Comparison of ENCODE assay signal across 11 cellular contexts in genomic region chr9:128006360-128007024, GRCh38. TPM values are rescaled to one million over a fixed set of nuclear protein-coding genes. Genes with fewer than 3 reads are reported as not detected.
DNase-seq lines count a peak whose midpoint lies in the region; ATAC-seq and TF ChIP-seq lines count a peak whose summit lies in the region.
"Had no signal": no experiment of that assay in that cellular context is flagged by ENCODE, and none has a peak within 500 bp of the region (broad histone marks: within the 10 kb centered on the region; RNA-seq: fewer than 3 reads in every experiment).

No MANE protein-coding gene starts in this region.

- H3K4me1 ChIP-seq in body of pancreas: peaks cover 12% of the 10 kb centered on the region
- no peaks in the 10 kb centered on the region for H3K4me1 ChIP-seq in mesendoderm (ENCODE audit: control insufficient read depth, low read depth, low read length)

- intact Hi-C loops in body of pancreas (cut with DNase I): loop anchor here (10.0 kb wide), 1 partner anchor 262 kb away; no protein-coding TSS in a partner anchor

- peak overlapping the region; percentile 80 to 89 (median 88) for H3K27ac Mint-ChIP-seq in nephron

- H3K27ac ChIP-seq in body of pancreas (peak overlapping the region in 1 of 4 donors; percentile 65), mesendoderm (ENCODE audit: low read depth, low read length) (no peak overlapping the region)

- no peaks in the 10 kb centered on the region for H3K36me3 Mint-ChIP-seq in nephron (ENCODE audit: low read depth)

- no peak overlapping the region for H3K9ac ChIP-seq in mesendoderm (ENCODE audit: low read length)

- H3K4ac ChIP-seq in mesendoderm (ENCODE audit: low read depth, low read length): no peak overlapping the region

- no peak overlapping the region for H4K8ac ChIP-seq in mesendoderm (ENCODE audit: low read depth, low read length)

- H3K4me2 ChIP-seq in mesendoderm (ENCODE audit: low read length): no peak overlapping the region

- no peak overlapping the region for H2AK5ac ChIP-seq in mesendoderm (ENCODE audit: low read length)

- no peak overlapping the region for H3K4me3 ChIP-seq in body of pancreas
- H3K4me3 ChIP-seq in mesendoderm (ENCODE audit: low read length): no peak overlapping the region
- H3K4me3 ChIP-seq: K562, lung had no signal

- no peak for TF ChIP-seq CTCF in body of pancreas (IDR thresholded peaks at IDR 0.05)
- no peak for TF ChIP-seq CTCF in nephron (IDR thresholded peaks at IDR 0.05; ENCODE audit: unreplicated experiment in 3 of 3)

- no peak overlapping the region for H3K23ac ChIP-seq in mesendoderm (ENCODE audit: low read length)

- DNase-seq in Caki2 (ENCODE audit: low read depth) (peak; percentile 62), NCI-H226 (peak; percentile 17), body of pancreas (no peak), mesendoderm (no peak), NAMALWA (ENCODE audit: low spot score) (no peak)
- DNase-seq in stimulated activated CD4-positive, alpha-beta T cell treated with anti-CD3 and anti-CD28 coated beads, Interleukin-2, amount 100 ng/mL, for 48 hours: no peak
- DNase-seq: NCI-H2171 had no signal

- peaks cover 7% of the 10 kb centered on the region for H3K9me3 Mint-ChIP-seq in nephron

- H3K56ac ChIP-seq in mesendoderm (ENCODE audit: low read length): no peak overlapping the region

- no peak overlapping the region for H3K4me3 Mint-ChIP-seq in nephron

- H3K79me1 ChIP-seq in mesendoderm (ENCODE audit: low read length): no peaks in the 10 kb centered on the region

- no peaks in the 10 kb centered on the region for H3K27me3 Mint-ChIP-seq in nephron (ENCODE audit: low read depth)

- no peak overlapping the region for H2BK15ac ChIP-seq in mesendoderm (replicated peaks; ENCODE audit: low read depth)

- peaks cover 33% of the 10 kb centered on the region for H3K4me1 Mint-ChIP-seq in nephron

- no peak overlapping the region for H3K18ac ChIP-seq in mesendoderm (ENCODE audit: low read length)

- no peak for TF ChIP-seq POLR2A in body of pancreas (IDR thresholded peaks at IDR 0.05)

- WGBS in body of pancreas, 2 donors: 72 to 74% methylated on average over 11 of the region's 11 CpGs
- no CpG with 5 or more reads among the region's 11 CpGs for WGBS in mesendoderm (ENCODE audit: extremely low coverage, insufficient coverage, low lambda C conversion rate)

- H4K5ac ChIP-seq in mesendoderm (ENCODE audit: low read length): no peak overlapping the region

- H3K27me3 ChIP-seq in body of pancreas: no peaks in the 10 kb centered on the region
- no peaks in the 10 kb centered on the region for H3K27me3 ChIP-seq in mesendoderm (ENCODE audit: insufficient read depth, low read length, poor library complexity)

- H3K9me3 ChIP-seq in body of pancreas: no peaks in the 10 kb centered on the region

- in situ Hi-C loops in Caki2 (cut with HindIII; ENCODE audit: low pct_unique_long_range_greater_than_20kb, low sequenced_read_pairs): no loop called here

- H3K36me3 ChIP-seq in body of pancreas (replicated peaks in 1 of 2; ENCODE audit: insufficient read depth in 1 of 2, low read depth in 2 of 2) (no peaks in the 10 kb centered on the region), mesendoderm (ENCODE audit: control insufficient read depth, insufficient read depth, low read length) (no peaks in the 10 kb centered on the region)

- no peak overlapping the region for H2BK5ac ChIP-seq in mesendoderm (ENCODE audit: low read length)

- peak; percentile 43 for ATAC-seq in body of pancreas
- ATAC-seq: Right ventricle myocardium inferior had no signal

- H3K79me2 ChIP-seq in mesendoderm (ENCODE audit: control insufficient read depth, insufficient read depth, low read length): no peaks in the 10 kb centered on the region

- H2BK120ac ChIP-seq in mesendoderm (ENCODE audit: low read depth, low read length): no peak overlapping the region

RNA-seq across cellular contexts. Expression of gene EEIG1, which starts 25.7 kb away (rescaled TPM):
- 93.4 and 140 TPM in 2 replicates for total RNA-seq in Caki2 (2014; rRNA removed; shearing (Covaris generic); ENCODE audit: low replicate concordance)
- total RNA-seq in body of pancreas: 10 to 100 TPM; 41.9 to 42.0 TPM
- polyA plus RNA-seq in mesendoderm (2013, experiment 1 of 2): 17.5 TPM
- 16.7 TPM for polyA plus RNA-seq in mesendoderm (2013, experiment 2 of 2)

Comparison
In these comparisons a context has a peak if more than half of its experiments do, and no peak if none do; other contexts are left out.
1. DNase-seq: peak in Caki2 (single experiment) and NCI-H226 (single experiment); none in body of pancreas (0 of 4), mesendoderm (single experiment), NAMALWA (single experiment) and stimulated activated CD4-positive, alpha-beta T cell treated with anti-CD3 and anti-CD28 coated beads, Interleukin-2, amount 100 ng/mL, for 48 hours (0 of 2).